ENCODE assay signal across 17 cellular contexts in the genomic region with DNA sequence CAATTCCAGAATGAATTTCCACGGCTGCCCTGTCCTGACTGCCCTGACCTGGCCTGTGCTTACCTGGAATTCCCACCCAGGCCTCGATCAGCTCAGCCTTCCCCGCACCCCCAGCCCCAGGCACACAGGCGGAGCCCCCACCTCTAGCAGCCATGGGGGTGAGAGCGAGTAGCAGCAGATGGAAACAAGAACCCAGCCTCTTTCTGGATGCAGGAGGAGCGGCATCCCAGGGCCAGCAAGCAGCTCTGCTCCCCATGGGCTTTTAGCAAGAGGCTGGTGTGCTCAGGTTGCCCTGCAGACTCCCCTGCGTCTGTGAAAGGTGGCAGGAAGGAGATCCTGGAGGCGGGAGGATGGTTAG.
DNase-seq lines count a peak whose midpoint lies in the region; ATAC-seq and TF ChIP-seq lines count a peak whose summit lies in the region.
"Had no signal": no experiment of that assay in that cellular context is flagged by ENCODE, and none has a peak within 500 bp of the region (broad histone marks: within the 10 kb centered on the region; RNA-seq: fewer than 3 reads in every experiment).

No MANE protein-coding gene starts in this region.

- H3K9me3 Mint-ChIP-seq in nephron progenitor cell, result no peaks in the 10 kb centered on the region
- H3K9me3 Mint-ChIP-seq: CD8-positive, alpha-beta T cell; HFFc6 had no signal

- H3K36me3 ChIP-seq in right atrium auricular region (no peaks in the 10 kb centered on the region), RWPE2 (ENCODE audit: low read depth) (no peaks in the 10 kb centered on the region), psoas muscle (ENCODE audit: insufficient read depth in 1 of 2, low read depth in 1 of 2) (no peaks in the 10 kb centered on the region)
- H3K36me3 ChIP-seq: BE2C, HAP-1 had no signal

- intact Hi-C loops in cardiac septum (cut with DNase I), result no loop called here
- intact Hi-C loops in psoas muscle (cut with DNase I), result no loop called here

- TF ChIP-seq CTCF in right atrium auricular region (IDR thresholded peaks at IDR 0.05) (no peak), RWPE2 (IDR thresholded peaks at IDR 0.05; ENCODE audit: poor library complexity, severe bottlenecking) (no peak), nephron progenitor cell (IDR thresholded peaks at IDR 0.05) (no peak), psoas muscle (IDR thresholded peaks at IDR 0.05) (no peak)

- peaks cover 16% of the 10 kb centered on the region for H3K27me3 Mint-ChIP-seq in nephron progenitor cell (ENCODE audit: low read depth, poor library complexity)

- peaks cover 17% of the 10 kb centered on the region for H3K4me1 Mint-ChIP-seq in nephron progenitor cell

- H3K4me3 Mint-ChIP-seq in nephron progenitor cell, result no peak overlapping the region
- H3K4me3 Mint-ChIP-seq: CD8-positive, alpha-beta T cell; HFFc6 had no signal

- no peak overlapping the region for H3K27ac ChIP-seq in right atrium auricular region
- H3K27ac ChIP-seq in RWPE2 (ENCODE audit: poor library complexity, severe bottlenecking), result no peak overlapping the region
- H3K27ac ChIP-seq in psoas muscle, result no peak overlapping the region
- H3K27ac ChIP-seq: A549, C4-2B had no signal

- peak overlapping the region; percentile 90 for H3K27ac Mint-ChIP-seq in nephron progenitor cell
- H3K27ac Mint-ChIP-seq: CD8-positive, alpha-beta T cell; HFFc6 had no signal

- peak; percentile 64 for DNase-seq in cardiac septum (ENCODE audit: low spot score)
- DNase-seq in right atrium auricular region (ENCODE audit: low spot score), result no peak
- DNase-seq in RWPE2 (ENCODE audit: low spot score), result peak; percentile 23
- DNase-seq in nephron progenitor cell, result no peak
- no peak for DNase-seq in psoas muscle
- DNase-seq: BE2C; CD8-positive, alpha-beta T cell; COR-L47; DMS153; DMS79 treated with DMSO at 0.1 percent for 48 hours; EL; HFFc6 had no signal

- no peak overlapping the region for H3K4me3 ChIP-seq in right atrium auricular region
- no peak overlapping the region for H3K4me3 ChIP-seq in RWPE2 (ENCODE audit: severe bottlenecking)
- H3K4me3 ChIP-seq in psoas muscle, result no peak overlapping the region
- H3K4me3 ChIP-seq: A549, HAP-1 had no signal

- H3K4me1 ChIP-seq in right atrium auricular region (peaks cover 0 to 6% of the 10 kb centered on the region in 2 donors), RWPE2 (ENCODE audit: insufficient read depth, poor library complexity, severe bottlenecking) (no peaks in the 10 kb centered on the region), psoas muscle (no peaks in the 10 kb centered on the region)
- H3K4me1 ChIP-seq: A549, BE2C, HAP-1 had no signal

- ATAC-seq in RWPE2 (ENCODE audit: low read depth), result no peak
- no peak for ATAC-seq in HG03135 (IDR thresholded peaks at IDR 0.05; ENCODE audit: unreplicated experiment)
- ATAC-seq in GM21723 (IDR thresholded peaks at IDR 0.05; ENCODE audit: unreplicated experiment), result no peak
- ATAC-seq in psoas muscle, result no peak
- ATAC-seq: A549; CD8-positive, alpha-beta T cell had no signal

- WGBS in psoas muscle, 3 donors, result 65 to 67% (median 66%) methylated on average over 8 of the region's 8 CpGs

- H3K36me3 Mint-ChIP-seq in nephron progenitor cell (ENCODE audit: low read depth), result no peaks in the 10 kb centered on the region
- H3K36me3 Mint-ChIP-seq: CD8-positive, alpha-beta T cell had no signal

- no peaks in the 10 kb centered on the region for H3K9me3 ChIP-seq in right atrium auricular region
- H3K9me3 ChIP-seq in RWPE2 (ENCODE audit: severe bottlenecking), result no peaks in the 10 kb centered on the region
- no peaks in the 10 kb centered on the region for H3K9me3 ChIP-seq in psoas muscle
- H3K9me3 ChIP-seq: A549, BE2C, HAP-1 had no signal

- H3K27me3 ChIP-seq in right atrium auricular region (no peaks in the 10 kb centered on the region), RWPE2 (ENCODE audit: insufficient read depth, poor library complexity, severe bottlenecking) (no peaks in the 10 kb centered on the region), psoas muscle (ENCODE audit: insufficient read depth in 3 of 3, low read length in 2 of 3) (no peaks in the 10 kb centered on the region)
- H3K27me3 ChIP-seq: BE2C had no signal

Comparison
In these comparisons a context has a peak if more than half of its experiments do, and no peak if none do; other contexts are left out.
1. DNase-seq: peak in cardiac septum (single experiment) and RWPE2 (single experiment); none in right atrium auricular region (single experiment), nephron progenitor cell (single experiment) and psoas muscle (0 of 2).